In genomic region chr22:37904572-37905533, GRCh38 we compare ENCODE assay signal across 8 cellular contexts. TPM values are rescaled to one million over a fixed set of nuclear protein-coding genes. Genes with fewer than 3 reads are reported as not detected.
DNase-seq lines count a peak whose midpoint lies in the region; ATAC-seq and TF ChIP-seq lines count a peak whose summit lies in the region.

No MANE protein-coding gene starts in this region.

- peak overlapping the region; percentile 82 to 83 for H3K4me3 Mint-ChIP-seq in activated T-cell treated with anti-CD3 and anti-CD28 coated beads, Interleukin-2, amount 50 U/mL, for 72 hours

- H3K9ac ChIP-seq in HUES6 (ENCODE audit: low read length), result peak overlapping the region; percentile 82

- H3K27ac Mint-ChIP-seq in activated T-cell treated with anti-CD3 and anti-CD28 coated beads, Interleukin-2, amount 50 U/mL, for 72 hours, result peak overlapping the region; percentile 27

- no peaks in the 10 kb centered on the region for H3K27me3 Mint-ChIP-seq in activated T-cell treated with anti-CD3 and anti-CD28 coated beads, Interleukin-2, amount 50 U/mL, for 72 hours (ENCODE audit: low read depth)

- no peaks in the 10 kb centered on the region for H3K36me3 Mint-ChIP-seq in activated T-cell treated with anti-CD3 and anti-CD28 coated beads, Interleukin-2, amount 50 U/mL, for 72 hours (ENCODE audit: insufficient read depth in 2 of 2)

- H3K9me3 Mint-ChIP-seq in activated T-cell treated with anti-CD3 and anti-CD28 coated beads, Interleukin-2, amount 50 U/mL, for 72 hours, result no peaks in the 10 kb centered on the region

- H3K4me2 ChIP-seq in osteoblast (ENCODE audit: insufficient read depth, low read length), result peak overlapping the region; percentile 76

- H3K9me3 ChIP-seq in HUES6 (ENCODE audit: control insufficient read depth, insufficient read depth, low read depth, low read length), result no peaks in the 10 kb centered on the region
- no peaks in the 10 kb centered on the region for H3K9me3 ChIP-seq in osteoblast (ENCODE audit: low read depth, low read length)

- H3K27me3 ChIP-seq in HUES6 (ENCODE audit: control insufficient read depth, insufficient read depth, low read length) (no peaks in the 10 kb centered on the region), foreskin keratinocyte (no peaks in the 10 kb centered on the region), osteoblast (ENCODE audit: insufficient read depth, low read length) (no peaks in the 10 kb centered on the region)

- peak; percentile 27 to 41 for DNase-seq in activated T-cell treated with anti-CD3 and anti-CD28 coated beads, Interleukin-2, amount 50 U/mL, for 72 hours
- DNase-seq in foreskin keratinocyte (peak; percentile 96 to 98), osteoblast (ENCODE audit: insufficient read length, low spot score, missing footprints) (peak; percentile 99), DMS79 treated with DMSO at 0.1 percent for 48 hours (lab: John Stamatoyannopoulos, UW) (no peak), NCI-H2107 treated with DMSO at 0.1 percent for 48 hours (lab: John Stamatoyannopoulos, UW; ENCODE audit: unreplicated experiment) (no peak)

- H3K4me1 ChIP-seq in HUES6 (ENCODE audit: control insufficient read depth, insufficient read depth, low read length) (peaks cover 28% of the 10 kb centered on the region), foreskin keratinocyte (peaks cover 19% of the 10 kb centered on the region), osteoblast (ENCODE audit: insufficient read depth, low read length) (peaks cover 33% of the 10 kb centered on the region)

- H3K4me1 Mint-ChIP-seq in activated T-cell treated with anti-CD3 and anti-CD28 coated beads, Interleukin-2, amount 50 U/mL, for 72 hours (ENCODE audit: low read depth), result peaks cover 22% of the 10 kb centered on the region

- H3K4me3 ChIP-seq in HUES6 (ENCODE audit: low read depth, low read length) (peak overlapping the region; percentile 72), osteoblast (ENCODE audit: insufficient read depth, low read length) (peak overlapping the region; percentile 85)

- peak overlapping the region; percentile 82 for H3K27ac ChIP-seq in C4-2B
- peak overlapping the region; percentile 39; the same call in 1 of the 2 replicates for H3K27ac ChIP-seq in HUES6 (ENCODE audit: low read depth, low read length)
- peak overlapping the region; percentile 91 for H3K27ac ChIP-seq in foreskin keratinocyte
- peak overlapping the region; percentile 93 for H3K27ac ChIP-seq in osteoblast (ENCODE audit: low read depth, low read length)

- H3K79me2 ChIP-seq in osteoblast (ENCODE audit: insufficient read depth, low read length), result peaks cover 33% of the 10 kb centered on the region

- TF ChIP-seq CTCF in C4-2B (conservative IDR thresholded peaks at IDR 0.05), result no peak
- no peak for TF ChIP-seq CTCF in foreskin keratinocyte (conservative IDR thresholded peaks at IDR 0.05)
- TF ChIP-seq CTCF in osteoblast (IDR thresholded peaks at IDR 0.05; ENCODE audit: extremely low read depth, low read depth, low read length), result no peak

- peak overlapping the region; percentile 70 for H2AFZ ChIP-seq in osteoblast (ENCODE audit: low read length)

- H3K36me3 ChIP-seq in HUES6 (ENCODE audit: control insufficient read depth, insufficient read depth, low read length) (0 out of 2 replicates have a peak, but pooled peaks cover 2% of the 10 kb centered on the region), osteoblast (ENCODE audit: insufficient read depth, low read length) (no peaks in the 10 kb centered on the region)

- H4K20me1 ChIP-seq in osteoblast (ENCODE audit: insufficient read depth, low read length), result peaks cover 15% of the 10 kb centered on the region

- peak; percentile 16 to 18 for ATAC-seq in activated T-cell treated with anti-CD3 and anti-CD28 coated beads, Interleukin-2, amount 50 U/mL, for 72 hours (replicated peaks in 1 of 2)
- ATAC-seq in foreskin keratinocyte (peak; percentile 81), HG02642 (IDR thresholded peaks at IDR 0.05; ENCODE audit: poor library complexity, unreplicated experiment) (no peak)

RNA-seq across cellular contexts. Expression of gene MICALL1, which starts 1.2 kb away (rescaled TPM):
- total RNA-seq in activated T-cell treated with anti-CD3 and anti-CD28 coated beads, Interleukin-2, amount 50 U/mL, for 72 hours, result 10 to 100 TPM; 21.3 to 21.6 TPM
- total RNA-seq in foreskin keratinocyte (112 and 123 TPM in 2 replicates), osteoblast (29.5 and 36.9 TPM in 2 replicates)
- polyA plus RNA-seq in foreskin keratinocyte, result 63.8 and 76.6 TPM in 2 replicates

RNA-seq across cellular contexts. Expression of gene C22orf23, which starts 48.5 kb away (rescaled TPM):
- under 1 TPM; 0.19 to 0.30 TPM for total RNA-seq in activated T-cell treated with anti-CD3 and anti-CD28 coated beads, Interleukin-2, amount 50 U/mL, for 72 hours
- total RNA-seq in foreskin keratinocyte, result 0.10 and 0.21 TPM in 2 replicates
- polyA plus RNA-seq in foreskin keratinocyte, result 0.10 and 0.13 TPM in 2 replicates
- 0.29 and 0.72 TPM in 2 replicates for total RNA-seq in osteoblast

RNA-seq across cellular contexts. Expression of gene POLR2F, which starts 48.6 kb away (rescaled TPM):
- total RNA-seq in activated T-cell treated with anti-CD3 and anti-CD28 coated beads, Interleukin-2, amount 50 U/mL, for 72 hours, result 10 to 100 TPM; 43.4 to 47.9 TPM
- total RNA-seq in foreskin keratinocyte (80.0 and 101 TPM in 2 replicates), osteoblast (14.8 and 18.6 TPM in 2 replicates)
- 191 and 200 TPM in 2 replicates for polyA plus RNA-seq in foreskin keratinocyte

RNA-seq across cellular contexts. Expression of gene EIF3L, which starts 55.6 kb away (rescaled TPM):
- total RNA-seq in activated T-cell treated with anti-CD3 and anti-CD28 coated beads, Interleukin-2, amount 50 U/mL, for 72 hours, result 100 to 1,000 TPM; 826 to 905 TPM
- total RNA-seq in foreskin keratinocyte (346 and 417 TPM in 2 replicates), osteoblast (280 and 330 TPM in 2 replicates)
- 386 and 396 TPM in 2 replicates for polyA plus RNA-seq in foreskin keratinocyte

Comparison
In these comparisons a context has a peak if more than half of its experiments do, and no peak if none do; other contexts are left out.
1. H3K27ac ChIP-seq: peak in every context shown above with its lines; median percentile 93 in osteoblast; 91 in foreskin keratinocyte; 82 in C4-2B; 39 in HUES6.
2. DNase-seq: peak in activated T-cell treated with anti-CD3 and anti-CD28 coated beads, Interleukin-2, amount 50 U/mL, for 72 hours (2 of 2), foreskin keratinocyte (2 of 2) and osteoblast (single experiment); none in DMS79 treated with DMSO at 0.1 percent for 48 hours (single experiment) and NCI-H2107 treated with DMSO at 0.1 percent for 48 hours (single experiment).